ENCODE assay signal across 8 cellular contexts in the genomic region with DNA sequence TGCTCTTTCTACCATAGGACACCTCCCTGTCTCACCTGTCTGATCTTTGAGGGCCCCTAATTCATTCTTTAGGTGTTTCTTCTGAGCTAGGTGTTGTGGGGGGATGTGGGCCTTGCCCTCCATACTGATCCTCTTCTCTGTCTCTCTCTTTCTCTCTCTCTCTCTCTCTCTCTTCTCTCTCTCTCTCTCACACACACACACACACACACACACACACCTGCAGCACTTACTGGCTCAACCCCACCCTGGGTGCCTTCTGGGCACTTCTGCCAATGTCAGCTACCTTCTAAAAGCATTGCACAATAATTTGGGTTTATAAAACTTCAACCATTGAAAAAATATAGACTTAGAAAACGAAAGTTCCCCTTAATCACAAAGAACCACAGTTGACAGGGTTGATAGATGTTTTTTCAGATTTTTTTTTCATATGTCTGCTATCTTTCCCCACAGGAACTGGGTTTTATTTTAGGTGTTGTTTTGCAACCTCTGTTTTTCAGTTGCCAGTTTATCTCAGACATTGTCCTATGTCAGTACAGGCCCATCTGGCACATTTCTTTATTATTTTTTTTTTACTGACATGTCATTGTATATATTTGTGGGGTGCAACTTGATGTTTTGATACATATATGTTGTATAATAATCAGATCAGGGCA. TPM values are rescaled to one million over a fixed set of nuclear protein-coding genes. Genes with fewer than 3 reads are reported as not detected.
DNase-seq lines count a peak whose midpoint lies in the region; ATAC-seq and TF ChIP-seq lines count a peak whose summit lies in the region.

No MANE protein-coding gene starts in this region.

- H3K36me3 ChIP-seq in heart right ventricle (peaks cover 0 to 43% (median 12%) of the 10 kb centered on the region in 9 donors), thymus (ENCODE audit: control insufficient read depth, insufficient read depth) (peaks cover 18% of the 10 kb centered on the region)

- peaks cover 0 to 3% (median 0%) of the 10 kb centered on the region in 11 donors for H3K9me3 ChIP-seq in heart right ventricle
- H3K9me3 ChIP-seq in thymus (ENCODE audit: control insufficient read depth), result no peaks in the 10 kb centered on the region

- H3K36me3 Mint-ChIP-seq in activated CD4-positive, alpha-beta T cell treated with anti-CD3 and anti-CD28 coated beads, Interleukin-2, amount 10 ng/mL, durations not matched to agents 24 days and 14 days (ENCODE audit: low read depth), result peaks cover 14% of the 10 kb centered on the region

- peak in 6 of 8 donors; percentile 0 to 6 (median 2) for ATAC-seq in heart right ventricle

- H3K27me3 ChIP-seq in heart right ventricle (no peaks in the 10 kb centered on the region), thymus (ENCODE audit: control insufficient read depth, insufficient read depth) (no peaks in the 10 kb centered on the region)

- H3K4me1 Mint-ChIP-seq in activated CD4-positive, alpha-beta T cell treated with anti-CD3 and anti-CD28 coated beads, Interleukin-2, amount 10 ng/mL, durations not matched to agents 24 days and 14 days, result peaks cover 15% of the 10 kb centered on the region

- H3K4me3 ChIP-seq in heart right ventricle (peak overlapping the region in 1 of 10 donors; percentile 47), thymus (ENCODE audit: low read length) (no peak overlapping the region)

- peak overlapping the region; percentile 83 to 92 (median 87) for H3K27ac ChIP-seq in heart right ventricle
- peak overlapping the region; percentile 81 for H3K27ac ChIP-seq in thymus (ENCODE audit: low read depth)

- peak in 1 of 9 donors; percentile 8 for TF ChIP-seq CTCF in heart right ventricle (IDR thresholded peaks at IDR 0.05)

- H3K4me3 Mint-ChIP-seq in activated CD4-positive, alpha-beta T cell treated with anti-CD3 and anti-CD28 coated beads, Interleukin-2, amount 10 ng/mL, durations not matched to agents 24 days and 14 days, result no peak overlapping the region

- no peaks in the 10 kb centered on the region for H3K9me3 Mint-ChIP-seq in activated CD4-positive, alpha-beta T cell treated with anti-CD3 and anti-CD28 coated beads, Interleukin-2, amount 10 ng/mL, durations not matched to agents 24 days and 14 days

- WGBS in heart right ventricle, 2 donors, result 0 to 13% methylated on average over 1 of the region's 1 CpG
- WGBS in thymus, result 4% methylated on average over 1 of the region's 1 CpG

- intact Hi-C loops in activated CD4-positive, alpha-beta T cell treated with anti-CD3 and anti-CD28 coated beads, Interleukin-2, amount 10 ng/mL, durations not matched to agents 24 days and 14 days (cut with micrococcal nuclease), result loop anchor here (1.0 to 5.0 kb wide), 6 partner anchors 33 to 393 kb away; partner anchors contain the start of genes SERINC3 and TTPAL
- intact Hi-C loops in heart right ventricle (cut with DNase I) (loop anchor here (1.0 to 10.0 kb wide), 18 partner anchors 33 to 396 kb away; partner anchors contain the start of genes OSER1 (in 5 of the 10) and TTPAL (in 3 of the 10)), posterior vena cava (cut with DNase I) (loop anchor here (2.0 to 5.0 kb wide), 2 partner anchors 78 to 222 kb away; no protein-coding TSS in a partner anchor)

- H3K27me3 Mint-ChIP-seq in activated CD4-positive, alpha-beta T cell treated with anti-CD3 and anti-CD28 coated beads, Interleukin-2, amount 10 ng/mL, durations not matched to agents 24 days and 14 days, result no peaks in the 10 kb centered on the region

- DNase-seq in activated CD4-positive, alpha-beta T cell treated with anti-CD3 and anti-CD28 coated beads, Interleukin-2, amount 10 ng/mL, durations not matched to agents 24 days and 14 days, result no peak
- no peak for DNase-seq in activated CD4-positive, alpha-beta T cell treated with anti-CD3 and anti-CD28 coated beads, Interleukin-2, amount 50 U/mL, for 4 hours
- DNase-seq in RPMI8226, result peak; percentile 62
- DNase-seq in heart right ventricle, result no peak
- DNase-seq in posterior vena cava (ENCODE audit: low spot score), result no peak
- no peak for DNase-seq in germinal center (ENCODE audit: low spot score)
- DNase-seq in COLO829 (ENCODE audit: low spot score), result no peak

- H3K4me1 ChIP-seq in heart right ventricle (peaks cover 25 to 77% (median 58%) of the 10 kb centered on the region in 9 donors), thymus (ENCODE audit: control insufficient read depth, insufficient read depth, low read length) (peaks cover 16% of the 10 kb centered on the region)

- peak overlapping the region; percentile 75 for H3K27ac Mint-ChIP-seq in activated CD4-positive, alpha-beta T cell treated with anti-CD3 and anti-CD28 coated beads, Interleukin-2, amount 10 ng/mL, durations not matched to agents 24 days and 14 days

RNA-seq across cellular contexts. Expression of gene PKIG, which starts 28.1 kb away (rescaled TPM):
- 1.2 and 1.7 TPM in 2 replicates for total RNA-seq in activated CD4-positive, alpha-beta T cell treated with anti-CD3 and anti-CD28 coated beads, Interleukin-2, amount 10 ng/mL, durations not matched to agents 24 days and 14 days
- total RNA-seq in heart right ventricle (100 to 1,000 TPM; 155 to 342 (median 231) TPM), posterior vena cava (100 to 1,000 TPM; 125 to 246 TPM)
- polyA plus RNA-seq in heart right ventricle (100 to 1,000 TPM; 180 to 196 TPM), thymus (41.7 TPM)

RNA-seq across cellular contexts. Expression of gene ADA, which starts 41.1 kb away (rescaled TPM):
- 43.7 and 44.5 TPM in 2 replicates for total RNA-seq in activated CD4-positive, alpha-beta T cell treated with anti-CD3 and anti-CD28 coated beads, Interleukin-2, amount 10 ng/mL, durations not matched to agents 24 days and 14 days
- 10 to 100 TPM in 1 of 10 donors, 1 to 10 TPM in 9; 1.6 to 18.3 (median 3.8) TPM for total RNA-seq in heart right ventricle
- polyA plus RNA-seq in heart right ventricle, result 10 to 100 TPM; 12.9 to 18.3 TPM
- polyA plus RNA-seq in thymus, result 61.1 TPM
- total RNA-seq in posterior vena cava, result 10 to 100 TPM; 11.0 to 17.7 TPM

Comparison
In these comparisons a context has a peak if more than half of its experiments do, and no peak if none do; other contexts are left out.
1. RNA of gene PKIG, which starts 28.1 kb away (total RNA-seq): 125 to 246 TPM in posterior vena cava and 155 to 342 TPM in heart right ventricle; 1.2 to 1.7 TPM in activated CD4-positive, alpha-beta T cell treated with anti-CD3 and anti-CD28 coated beads, Interleukin-2, amount 10 ng/mL, durations not matched to agents 24 days and 14 days; every median in the first group is over 10 times any median in the second.